In the genomic region with DNA sequence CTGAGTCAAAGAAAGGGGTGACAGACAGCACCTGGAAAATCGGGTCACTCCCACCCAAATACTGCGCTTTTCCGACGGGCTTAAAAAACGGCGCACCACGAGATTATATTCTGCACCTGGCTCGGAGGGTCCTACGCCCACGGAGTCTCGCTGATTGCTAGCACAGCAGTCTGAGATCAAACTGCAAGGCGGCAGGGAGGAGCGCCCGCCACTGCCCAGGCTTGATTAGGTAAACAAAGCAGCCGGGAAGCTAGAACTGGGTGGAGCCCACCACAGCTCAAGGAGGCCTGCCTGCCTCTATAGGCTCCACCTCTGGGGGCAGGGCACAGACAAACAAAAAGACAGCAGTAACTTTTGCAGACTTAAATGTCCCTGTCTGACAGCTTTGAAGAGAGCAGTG, we compare ENCODE assay signal across 8 cellular contexts.
DNase-seq lines count a peak whose midpoint lies in the region; ATAC-seq and TF ChIP-seq lines count a peak whose summit lies in the region.
"Not testable (repeated sequence)": the region's sequence is repeated elsewhere in the genome, so short reads cannot be mapped to it uniquely, and the experiment has no call there.

No MANE protein-coding gene starts in this region.

- not testable (repeated sequence) for H3K27me3 Mint-ChIP-seq in GM23338 (ENCODE audit: insufficient read depth, low read depth, poor library complexity)
- peaks cover 12% of the 10 kb centered on the region for H3K27me3 Mint-ChIP-seq in nephron progenitor cell (ENCODE audit: low read depth, poor library complexity)

- not testable (repeated sequence) for DNase-seq in GM23338 (ENCODE audit: low spot score); PC-9; nephron progenitor cell
- DNase-seq in NCI-H526 (lab: John Stamatoyannopoulos, UW) (peak; percentile 23 to 46), colonic mucosa (peak; percentile 68), stomach (peak; percentile 26)

- H3K79me2 ChIP-seq in GM23338 (replicated peaks; ENCODE audit: insufficient read depth); PC-9 (ENCODE audit: low read depth): not testable (repeated sequence)

- peak overlapping the region; percentile 50; the same call in 1 of the 2 replicates for H2AFZ ChIP-seq in GM23338
- H2AFZ ChIP-seq in PC-9 = 0 out of 2 replicates have a peak overlapping the region, but pooled peaks have one; percentile 60

- not testable (repeated sequence) for BruUV-seq in PC-9 (replicated peaks; lab: Mats Ljungman, UMichigan)

- peak overlapping the region; percentile 79 for H3K27ac ChIP-seq in 22Rv1
- not testable (repeated sequence) for H3K27ac ChIP-seq in GM23338 (ENCODE audit: low read depth); HUES64 (ENCODE audit: low read depth, low read length); PC-9; colonic mucosa; stomach

- H3K9me3 ChIP-seq in HUES64 (ENCODE audit: insufficient read depth, low read depth, low read length); PC-9 (ENCODE audit: insufficient read depth, low read depth); colonic mucosa; stomach: not testable (repeated sequence)

- intact Hi-C loops in PC-9 (cut with micrococcal nuclease; ENCODE audit: unreplicated experiment); colonic mucosa (cut with DNase I); stomach (cut with DNase I; ENCODE audit: low total_unique reads): not testable (repeated sequence)

- H3K36me3 Mint-ChIP-seq in GM23338 (ENCODE audit: low read depth) (peaks cover 14% of the 10 kb centered on the region), nephron progenitor cell (ENCODE audit: low read depth) (peaks cover 12% of the 10 kb centered on the region)

- H3K36me3 ChIP-seq in GM23338 (ENCODE audit: insufficient read depth); HUES64 (ENCODE audit: insufficient read depth, low read length); PC-9 (ENCODE audit: low read depth); colonic mucosa; stomach: not testable (repeated sequence)

- H3K27ac Mint-ChIP-seq in GM23338, nephron progenitor cell: not testable (repeated sequence)

- TF ChIP-seq EP300 in stomach (IDR thresholded peaks at IDR 0.05) = not testable (repeated sequence)

- H3K4me3 ChIP-seq in GM23338 (peak overlapping the region; percentile 39), HUES64 (ENCODE audit: low read length) (peak overlapping the region; percentile 36), PC-9 (peak overlapping the region; percentile 36; the same call in 1 of the 2 replicates), colonic mucosa (peak overlapping the region; percentile 40), stomach (peak overlapping the region in 1 of 4 donors; percentile 21)

- H3K4me3 Mint-ChIP-seq in GM23338 = not testable (repeated sequence)
- H3K4me3 Mint-ChIP-seq in nephron progenitor cell = peak overlapping the region; percentile 61

- not testable (repeated sequence) for TF ChIP-seq CTCF in 22Rv1 (IDR thresholded peaks at IDR 0.05); GM23338 (conservative IDR thresholded peaks at IDR 0.05; ENCODE audit: low read depth in 2 of 2); PC-9 (conservative IDR thresholded peaks at IDR 0.05); colonic mucosa (IDR thresholded peaks at IDR 0.05); nephron progenitor cell (IDR thresholded peaks at IDR 0.05); stomach (IDR thresholded peaks at IDR 0.05)

- CTCF ChIA-PET in PC-9 (lab: Charles Lee) = not testable (repeated sequence)

- 45% methylated on average over 15 of the region's 15 CpGs for WGBS in HUES64
- WGBS in stomach, 5 donors = 20 to 52% (median 41%) methylated on average over 9 to 15 of the region's 15 CpGs

- not testable (repeated sequence) for H3K4me1 ChIP-seq in GM23338 (ENCODE audit: insufficient read depth); HUES64 (ENCODE audit: insufficient read depth, low read length); PC-9 (replicated peaks; ENCODE audit: insufficient read depth); colonic mucosa; stomach

- not testable (repeated sequence) for H4K20me1 ChIP-seq in GM23338 (replicated peaks; ENCODE audit: insufficient read depth); PC-9 (ENCODE audit: insufficient read depth)

- H3K9me3 Mint-ChIP-seq in GM23338 (peaks cover 13% of the 10 kb centered on the region), nephron progenitor cell (peaks cover 26% of the 10 kb centered on the region)

- peak overlapping the region; percentile 43; the same call in 1 of the 2 replicates for H3K4me2 ChIP-seq in GM23338
- H3K4me2 ChIP-seq in PC-9 = peak overlapping the region; percentile 34; the same call in 1 of the 2 replicates

- H3K27me3 ChIP-seq in GM23338 (ENCODE audit: insufficient read depth); HUES64 (ENCODE audit: insufficient read depth, low read length); PC-9 (ENCODE audit: insufficient read depth, low read depth); colonic mucosa; stomach: not testable (repeated sequence)

- not testable (repeated sequence) for H3K9ac ChIP-seq in HUES64 (ENCODE audit: low read depth, low read length); colonic mucosa (ENCODE audit: low read depth in 2 of 2, low read length in 2 of 2)

- ATAC-seq in GM23338 = not testable (repeated sequence)

- not testable (repeated sequence) for TF ChIP-seq POLR2A in stomach (IDR thresholded peaks at IDR 0.05)

- POLR2A ChIA-PET in PC-9 (lab: Charles Lee; ENCODE audit: unreplicated experiment) = not testable (repeated sequence)

- not testable (repeated sequence) for H3K9me2 ChIP-seq in GM23338 (ENCODE audit: insufficient read depth); PC-9 (ENCODE audit: insufficient read depth)

- not testable (repeated sequence) for H3K4me1 Mint-ChIP-seq in GM23338, nephron progenitor cell

- H3F3A ChIP-seq in GM23338 (replicated peaks; ENCODE audit: low read depth); PC-9 (ENCODE audit: insufficient read depth, low read depth): not testable (repeated sequence)
